18 cellular contexts compared by ENCODE assay signal in genomic region chr18:42635378-42636048, GRCh38.
DNase-seq lines count a peak whose midpoint lies in the region; ATAC-seq, FAIRE-seq and TF ChIP-seq lines count a peak whose summit lies in the region.
"Had no signal": no experiment of that assay in that cellular context is flagged by ENCODE, and none has a peak within 500 bp of the region (broad histone marks: within the 10 kb centered on the region; RNA-seq: fewer than 3 reads in every experiment).

No MANE protein-coding gene starts in this region.

- H3K27ac ChIP-seq in breast epithelium (no peak overlapping the region), WERI-Rb-1 (no peak overlapping the region)
- H3K27ac ChIP-seq: sigmoid colon had no signal

- POLR2A ChIA-PET in MCF 10A (lab: Yijun Ruan, JAX): interaction anchor here (0.6 kb wide), 1 partner anchor 497 kb away, joined by 3 read pairs; no protein-coding TSS in a partner anchor

- H3K27me3 ChIP-seq in breast epithelium (no peaks in the 10 kb centered on the region), WERI-Rb-1 (ENCODE audit: insufficient read depth, low read depth, severe bottlenecking) (no peaks in the 10 kb centered on the region)
- H3K27me3 ChIP-seq: sigmoid colon had no signal

- H3K27me3 Mint-ChIP-seq in MCF 10A (ENCODE audit: insufficient read depth, unreplicated experiment) (no peaks in the 10 kb centered on the region), type B pancreatic cell (no peaks in the 10 kb centered on the region)

- no peak for FAIRE-seq in D721Med (lab: Jason Lieb, UNC)
- FAIRE-seq: colon, K562 had no signal

- H3K4me1 ChIP-seq in breast epithelium: no peaks in the 10 kb centered on the region
- H3K4me1 ChIP-seq: sigmoid colon had no signal

- H3K27ac Mint-ChIP-seq in MCF 10A (ENCODE audit: low read depth, unreplicated experiment) (no peak overlapping the region), type B pancreatic cell (no peak overlapping the region)
- H3K27ac Mint-ChIP-seq: activated T-cell treated with anti-CD3 and anti-CD28 coated beads, Interleukin-2, amount 50 U/mL, for 72 hours had no signal

- CTCF ChIA-PET in MCF 10A (lab: Yijun Ruan, JAX): interaction anchor here (0.6 kb wide), 1 partner anchor 226 kb away, joined by 3 read pairs; no protein-coding TSS in a partner anchor

- DNase-seq in MCF 10A (ENCODE audit: unreplicated experiment): peak; percentile 16
- no peak for DNase-seq in breast epithelium (ENCODE audit: low spot score in 2 of 2)
- DNase-seq in WERI-Rb-1: peak; percentile 9
- peak; percentile 8 for DNase-seq in kidney tubule cell (ENCODE audit: low spot score)
- DNase-seq in type B pancreatic cell (ENCODE audit: extremely low spot score, unreplicated experiment): no peak
- no peak for DNase-seq in D721Med (ENCODE audit: insufficient read length, low spot score)
- DNase-seq in germinal center (ENCODE audit: low spot score): no peak
- DNase-seq: activated CD4-positive, alpha-beta T cell treated with anti-CD3 and anti-CD28 coated beads for 1 hour; activated T-cell treated with anti-CD3 and anti-CD28 coated beads, Interleukin-2, amount 50 U/mL, for 72 hours; NCI-H1694 treated with DMSO at 0.1 percent for 48 hours; NCI-H510A treated with DMSO at 0.1 percent for 48 hours; sigmoid colon; stimulated activated CD4-positive, alpha-beta T cell treated with anti-CD3 and anti-CD28 coated beads, Interleukin-4, amount 100 ng/mL, for 4 hours had no signal

- H3K4me3 ChIP-seq in breast epithelium: no peak overlapping the region
- no peak overlapping the region for H3K4me3 ChIP-seq in WERI-Rb-1 (ENCODE audit: low read depth, low read length)
- H3K4me3 ChIP-seq: K562, lung, sigmoid colon had no signal

- no peaks in the 10 kb centered on the region for H3K9me3 Mint-ChIP-seq in MCF 10A (ENCODE audit: unreplicated experiment)
- no peaks in the 10 kb centered on the region for H3K9me3 Mint-ChIP-seq in type B pancreatic cell

- H3K36me3 Mint-ChIP-seq in MCF 10A (ENCODE audit: insufficient read depth, unreplicated experiment): no peaks in the 10 kb centered on the region
- H3K36me3 Mint-ChIP-seq in type B pancreatic cell: no peaks in the 10 kb centered on the region

- intact Hi-C loops in MCF 10A (cut with micrococcal nuclease): no loop called here
- intact Hi-C loops in breast epithelium (cut with DNase I; ENCODE audit: low total_unique reads): no loop called here

- H3K9me3 ChIP-seq in breast epithelium (no peaks in the 10 kb centered on the region), WERI-Rb-1 (ENCODE audit: severe bottlenecking) (no peaks in the 10 kb centered on the region)
- H3K9me3 ChIP-seq: sigmoid colon had no signal

- H3K4me3 Mint-ChIP-seq in MCF 10A (ENCODE audit: unreplicated experiment): no peak overlapping the region
- H3K4me3 Mint-ChIP-seq in type B pancreatic cell: no peak overlapping the region
- H3K4me3 Mint-ChIP-seq: activated T-cell treated with anti-CD3 and anti-CD28 coated beads, Interleukin-2, amount 50 U/mL, for 72 hours had no signal

- ATAC-seq in HG02970 (IDR thresholded peaks at IDR 0.05; ENCODE audit: low FRiP score, unreplicated experiment): no peak
- ATAC-seq: activated T-cell treated with anti-CD3 and anti-CD28 coated beads, Interleukin-2, amount 50 U/mL, for 72 hours; esophagus mucosa; K562 had no signal

- H3K4me1 Mint-ChIP-seq in MCF 10A (ENCODE audit: insufficient read depth, unreplicated experiment) (no peaks in the 10 kb centered on the region), type B pancreatic cell (ENCODE audit: unreplicated experiment) (peaks cover 23% of the 10 kb centered on the region)

- TF ChIP-seq CTCF in MCF 10A (IDR thresholded peaks at IDR 0.05; ENCODE audit: unreplicated experiment): no peak
- no peak for TF ChIP-seq CTCF in breast epithelium (IDR thresholded peaks at IDR 0.05)
- TF ChIP-seq CTCF in WERI-Rb-1 (IDR thresholded peaks at IDR 0.05; ENCODE audit: low read depth, low read length): no peak
- peak; percentile 35 for TF ChIP-seq CTCF in type B pancreatic cell (conservative IDR thresholded peaks at IDR 0.05)
- TF ChIP-seq CTCF in D721Med (IDR thresholded peaks at IDR 0.05; ENCODE audit: insufficient read depth, missing control alignments): no peak

- no peak for TF ChIP-seq POLR2A in breast epithelium (IDR thresholded peaks at IDR 0.05)

- H3K36me3 ChIP-seq in breast epithelium: no peaks in the 10 kb centered on the region
- H3K36me3 ChIP-seq in WERI-Rb-1: no peaks in the 10 kb centered on the region
- H3K36me3 ChIP-seq: sigmoid colon had no signal

- BruUV-seq in MCF 10A (replicated peaks; lab: Mats Ljungman, UMichigan): no TSS peak

Comparison
In these comparisons a context has a peak if more than half of its experiments do, and no peak if none do; other contexts are left out.
1. DNase-seq: peak in MCF 10A (single experiment), WERI-Rb-1 (single experiment) and kidney tubule cell (single experiment); none in breast epithelium (0 of 2), type B pancreatic cell (single experiment), D721Med (single experiment) and germinal center (single experiment).